1 cellular context compared by ENCODE assay signal in genomic region chr17:19979917-19980770, GRCh38.
TF ChIP-seq lines count a peak whose summit lies in the region.

No MANE protein-coding gene starts in this region.

TF ChIP-seq in HepG2, 621 proteins besides CTCF, POLR2A, EP300 and RAD21 (continued from another document):
- TF ChIP-seq, protein P1, sequence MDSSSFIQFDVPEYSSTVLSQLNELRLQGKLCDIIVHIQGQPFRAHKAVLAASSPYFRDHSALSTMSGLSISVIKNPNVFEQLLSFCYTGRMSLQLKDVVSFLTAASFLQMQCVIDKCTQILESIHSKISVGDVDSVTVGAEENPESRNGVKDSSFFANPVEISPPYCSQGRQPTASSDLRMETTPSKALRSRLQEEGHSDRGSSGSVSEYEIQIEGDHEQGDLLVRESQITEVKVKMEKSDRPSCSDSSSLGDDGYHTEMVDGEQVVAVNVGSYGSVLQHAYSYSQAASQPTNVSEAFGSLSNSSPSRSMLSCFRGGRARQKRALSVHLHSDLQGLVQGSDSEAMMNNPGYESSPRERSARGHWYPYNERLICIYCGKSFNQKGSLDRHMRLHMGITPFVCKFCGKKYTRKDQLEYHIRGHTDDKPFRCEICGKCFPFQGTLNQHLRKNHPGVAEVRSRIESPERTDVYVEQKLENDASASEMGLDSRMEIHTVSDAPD (CRISPR knock-in tag; IDR thresholded peaks at IDR 0.05) = no peak
- TF ChIP-seq AGO1 (IDR thresholded peaks at IDR 0.05; ENCODE audit: low read depth, low read length, poor library complexity, severe bottlenecking) = no peak
- TF ChIP-seq NFIB (CRISPR knock-in tag; IDR thresholded peaks at IDR 0.05; ENCODE audit: borderline replicate concordance) = no peak
